Comparison of ENCODE assay signal across 10 cellular contexts in the genomic region with DNA sequence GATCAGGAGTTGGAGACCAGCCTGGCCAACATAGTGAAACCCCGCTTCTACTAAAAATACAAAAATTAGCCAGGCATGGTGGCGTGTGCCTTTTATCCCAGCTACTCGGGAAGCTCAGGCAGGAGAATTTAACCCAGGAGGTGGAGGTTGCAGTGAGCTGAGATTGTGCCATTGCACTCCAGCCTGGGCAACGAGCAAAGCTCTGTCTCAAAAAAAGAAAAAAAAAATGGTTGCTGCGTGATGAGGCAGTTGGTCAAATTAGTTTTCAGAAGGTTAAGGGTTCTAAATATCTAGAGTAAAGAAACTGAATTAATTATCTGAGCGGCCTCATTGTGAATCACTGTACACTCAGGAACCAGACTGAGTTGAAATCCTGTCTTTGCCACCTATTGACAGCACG. TPM values are rescaled to one million over a fixed set of nuclear protein-coding genes. Genes with fewer than 3 reads are reported as not detected.
DNase-seq lines count a peak whose midpoint lies in the region; ATAC-seq and TF ChIP-seq lines count a peak whose summit lies in the region.
"Had no signal": no experiment of that assay in that cellular context is flagged by ENCODE, and none has a peak within 500 bp of the region (broad histone marks: within the 10 kb centered on the region; RNA-seq: fewer than 3 reads in every experiment).

No MANE protein-coding gene starts in this region.

- peaks cover 0 to 23% of the 10 kb centered on the region in 2 donors for H3K4me1 ChIP-seq in esophagus (ENCODE audit: control insufficient read depth in 2 of 2, insufficient read depth in 2 of 2, low read length in 1 of 2)

- ATAC-seq in activated B cell treated with CpG ODN at 0.5 μM for 24 hours (ENCODE audit: low read depth) (no peak), HG03378 (IDR thresholded peaks at IDR 0.05; ENCODE audit: unreplicated experiment) (no peak)
- ATAC-seq in stimulated activated effector memory CD8-positive, alpha-beta T cell treated with anti-CD3 and anti-CD28 coated beads, Interleukin-12 subunit alpha, Interleukin-12 subunit beta, amount 100 ng/mL, for 72 hours, result no peak
- ATAC-seq: sciatic nerve had no signal

- H3K9me3 ChIP-seq in esophagus (ENCODE audit: control insufficient read depth in 2 of 2, insufficient read depth in 1 of 2, low read depth in 1 of 2, low read length in 1 of 2), result no peaks in the 10 kb centered on the region

- intact Hi-C loops in activated B cell treated with CpG ODN at 0.5 μM for 24 hours (cut with micrococcal nuclease), result no loop called here

- POLR2A ChIA-PET in activated B cell treated with CpG ODN at 0.5 μM for 24 hours (lab: Charles Lee), result interaction anchor here (0.6 to 7.9 kb wide), 4 partner anchors 8 to 136 kb away, joined by 3 to 131 read pairs (median 34); partner anchors contain the start of genes MPDU1, TP53 and WRAP53

- CTCF ChIA-PET in activated B cell treated with CpG ODN at 0.5 μM for 24 hours (lab: Charles Lee), result interaction anchor here (1.3 kb wide), 1 partner anchor 13 kb away, joined by 4 read pairs; no protein-coding TSS in a partner anchor

- no peak for DNase-seq in activated T-cell treated with anti-CD3 and anti-CD28 coated beads, Interleukin-2, amount 50 U/mL, for 24 hours
- no peak for DNase-seq in activated T-cell treated with anti-CD3 and anti-CD28 coated beads for 4 hours
- DNase-seq in activated B cell treated with CpG ODN at 0.5 μM for 24 hours, result no peak
- DNase-seq in stimulated activated effector memory CD8-positive, alpha-beta T cell treated with anti-CD3 and anti-CD28 coated beads, Interleukin-12 subunit alpha, Interleukin-12 subunit beta, amount 100 ng/mL, for 72 hours (ENCODE audit: low spot score in 2 of 2), result no peak
- DNase-seq in caudate nucleus (lab: John Stamatoyannopoulos, UW), result no peak
- DNase-seq in SK-N-DZ (ENCODE audit: low spot score), result no peak
- DNase-seq: foreskin melanocyte had no signal

- no peaks in the 10 kb centered on the region for H3K9me3 Mint-ChIP-seq in activated T-cell treated with anti-CD3 and anti-CD28 coated beads, Interleukin-2, amount 50 U/mL, for 24 hours
- no peaks in the 10 kb centered on the region for H3K9me3 Mint-ChIP-seq in activated B cell treated with CpG ODN at 0.5 μM for 24 hours
- no peaks in the 10 kb centered on the region for H3K9me3 Mint-ChIP-seq in stimulated activated effector memory CD8-positive, alpha-beta T cell treated with anti-CD3 and anti-CD28 coated beads, Interleukin-12 subunit alpha, Interleukin-12 subunit beta, amount 100 ng/mL, for 72 hours

- H3K27me3 ChIP-seq in esophagus (ENCODE audit: control insufficient read depth in 1 of 2, insufficient read depth in 2 of 2, low read length in 2 of 2), result no peaks in the 10 kb centered on the region

- peaks cover 95% of the 10 kb centered on the region for H3K36me3 Mint-ChIP-seq in activated T-cell treated with anti-CD3 and anti-CD28 coated beads, Interleukin-2, amount 50 U/mL, for 24 hours (ENCODE audit: low read depth)
- H3K36me3 Mint-ChIP-seq in activated B cell treated with CpG ODN at 0.5 μM for 24 hours (ENCODE audit: low read depth), result peaks cover 84% of the 10 kb centered on the region
- H3K36me3 Mint-ChIP-seq in stimulated activated effector memory CD8-positive, alpha-beta T cell treated with anti-CD3 and anti-CD28 coated beads, Interleukin-12 subunit alpha, Interleukin-12 subunit beta, amount 100 ng/mL, for 72 hours, result peaks cover 97% of the 10 kb centered on the region

- no peak for TF ChIP-seq CTCF in activated B cell treated with CpG ODN at 0.5 μM for 24 hours (IDR thresholded peaks at IDR 0.05)

- peak overlapping the region; percentile 100 for H3K27ac Mint-ChIP-seq in activated T-cell treated with anti-CD3 and anti-CD28 coated beads, Interleukin-2, amount 50 U/mL, for 24 hours
- H3K27ac Mint-ChIP-seq in activated B cell treated with CpG ODN at 0.5 μM for 24 hours, result peak overlapping the region; percentile 41
- peak overlapping the region; percentile 100 for H3K27ac Mint-ChIP-seq in stimulated activated effector memory CD8-positive, alpha-beta T cell treated with anti-CD3 and anti-CD28 coated beads, Interleukin-12 subunit alpha, Interleukin-12 subunit beta, amount 100 ng/mL, for 72 hours

- H3K4me3 Mint-ChIP-seq in activated T-cell treated with anti-CD3 and anti-CD28 coated beads, Interleukin-2, amount 50 U/mL, for 24 hours, result peak overlapping the region; percentile 90
- H3K4me3 Mint-ChIP-seq in activated B cell treated with CpG ODN at 0.5 μM for 24 hours, result no peak overlapping the region
- peak overlapping the region; percentile 94 for H3K4me3 Mint-ChIP-seq in stimulated activated effector memory CD8-positive, alpha-beta T cell treated with anti-CD3 and anti-CD28 coated beads, Interleukin-12 subunit alpha, Interleukin-12 subunit beta, amount 100 ng/mL, for 72 hours

- peak overlapping the region in 1 of 2 donors; percentile 20 for H3K4me3 ChIP-seq in esophagus (ENCODE audit: low read depth in 1 of 2, low read length in 2 of 2)

- peak overlapping the region; percentile 14 to 98 for H3K27ac ChIP-seq in esophagus (ENCODE audit: low read depth in 2 of 2, low read length in 1 of 2)
- H3K27ac ChIP-seq in caudate nucleus (ENCODE audit: low read depth, low read length), result no peak overlapping the region

- no peaks in the 10 kb centered on the region for H3K27me3 Mint-ChIP-seq in activated T-cell treated with anti-CD3 and anti-CD28 coated beads, Interleukin-2, amount 50 U/mL, for 24 hours
- no peaks in the 10 kb centered on the region for H3K27me3 Mint-ChIP-seq in activated B cell treated with CpG ODN at 0.5 μM for 24 hours

- H3K4me1 Mint-ChIP-seq in activated T-cell treated with anti-CD3 and anti-CD28 coated beads, Interleukin-2, amount 50 U/mL, for 24 hours (ENCODE audit: low read depth), result peaks cover 78% of the 10 kb centered on the region
- peaks cover 80% of the 10 kb centered on the region for H3K4me1 Mint-ChIP-seq in activated B cell treated with CpG ODN at 0.5 μM for 24 hours
- peaks cover 95% of the 10 kb centered on the region for H3K4me1 Mint-ChIP-seq in stimulated activated effector memory CD8-positive, alpha-beta T cell treated with anti-CD3 and anti-CD28 coated beads, Interleukin-12 subunit alpha, Interleukin-12 subunit beta, amount 100 ng/mL, for 72 hours

- H3K36me3 ChIP-seq in esophagus (ENCODE audit: control insufficient read depth in 2 of 2, insufficient read depth in 2 of 2, low read length in 1 of 2), result peaks cover 24 to 42% of the 10 kb centered on the region in 2 donors

- 62 to 70% methylated on average over 7 of the region's 7 CpGs for WGBS in esophagus, 2 donors

RNA-seq across cellular contexts. Expression of gene CD68, which starts 3.5 kb away (rescaled TPM):
- total RNA-seq in activated B cell treated with CpG ODN at 0.5 μM for 24 hours, result 7.2 and 7.8 TPM in 2 replicates
- polyA plus RNA-seq in esophagus, result 10 to 100 TPM; 30.5 to 62.4 TPM
- polyA plus RNA-seq in SK-N-DZ (2014; cell fraction: cytosol; rRNA removed), result 0.24 and 0.41 TPM in 2 replicates
- not detected in 2 replicates for polyA plus RNA-seq in SK-N-DZ (2014; cell fraction: nucleus; rRNA removed)

RNA-seq across cellular contexts. Expression of gene MPDU1, which starts 7.7 kb away (rescaled TPM):
- total RNA-seq in activated B cell treated with CpG ODN at 0.5 μM for 24 hours, result 50.7 and 58.9 TPM in 2 replicates
- polyA plus RNA-seq in esophagus, result 10 to 100 TPM; 56.9 to 60.0 TPM
- 211 and 280 TPM in 2 replicates for polyA plus RNA-seq in SK-N-DZ (2014; cell fraction: cytosol; rRNA removed)
- polyA plus RNA-seq in SK-N-DZ (2014; cell fraction: nucleus; rRNA removed), result 166 and 227 TPM in 2 replicates

RNA-seq across cellular contexts. Expression of gene SOX15, which starts 13.9 kb away (rescaled TPM):
- total RNA-seq in activated B cell treated with CpG ODN at 0.5 μM for 24 hours, result 0.24 and 0.64 TPM in 2 replicates
- 10 to 100 TPM; 73.3 to 94.3 TPM for polyA plus RNA-seq in esophagus
- not detected in 2 replicates for polyA plus RNA-seq in SK-N-DZ (2014; cell fraction: cytosol; rRNA removed)
- polyA plus RNA-seq in SK-N-DZ (2014; cell fraction: nucleus; rRNA removed), result 0.45 and 2.5 TPM in 2 replicates

RNA-seq across cellular contexts. Expression of gene SENP3, which starts 14.2 kb away (rescaled TPM):
- 49.6 and 55.8 TPM in 2 replicates for total RNA-seq in activated B cell treated with CpG ODN at 0.5 μM for 24 hours
- polyA plus RNA-seq in esophagus, result 10 to 100 TPM; 21.6 to 33.6 TPM
- 240 and 288 TPM in 2 replicates for polyA plus RNA-seq in SK-N-DZ (2014; cell fraction: cytosol; rRNA removed)
- polyA plus RNA-seq in SK-N-DZ (2014; cell fraction: nucleus; rRNA removed), result 144 and 185 TPM in 2 replicates

RNA-seq across cellular contexts. Expression of gene TNFSF13, which starts 17.4 kb away (rescaled TPM):
- total RNA-seq in activated B cell treated with CpG ODN at 0.5 μM for 24 hours, result 14.4 and 15.3 TPM in 2 replicates
- polyA plus RNA-seq in esophagus, result 1 to 10 TPM; 5.4 to 5.6 TPM
- polyA plus RNA-seq in SK-N-DZ (2014; cell fraction: cytosol; rRNA removed), result 1.4 TPM in 2 replicates
- 4.9 and 5.4 TPM in 2 replicates for polyA plus RNA-seq in SK-N-DZ (2014; cell fraction: nucleus; rRNA removed)

Comparison
In these comparisons a context has a peak if more than half of its experiments do, and no peak if none do; other contexts are left out.
1. H3K27ac Mint-ChIP-seq: peak in every context shown above with its lines; median percentile 100 in activated T-cell treated with anti-CD3 and anti-CD28 coated beads, Interleukin-2, amount 50 U/mL, for 24 hours; 100 in stimulated activated effector memory CD8-positive, alpha-beta T cell treated with anti-CD3 and anti-CD28 coated beads, Interleukin-12 subunit alpha, Interleukin-12 subunit beta, amount 100 ng/mL, for 72 hours; 41 in activated B cell treated with CpG ODN at 0.5 μM for 24 hours.